8 cellular contexts compared by ENCODE assay signal in the genomic region with DNA sequence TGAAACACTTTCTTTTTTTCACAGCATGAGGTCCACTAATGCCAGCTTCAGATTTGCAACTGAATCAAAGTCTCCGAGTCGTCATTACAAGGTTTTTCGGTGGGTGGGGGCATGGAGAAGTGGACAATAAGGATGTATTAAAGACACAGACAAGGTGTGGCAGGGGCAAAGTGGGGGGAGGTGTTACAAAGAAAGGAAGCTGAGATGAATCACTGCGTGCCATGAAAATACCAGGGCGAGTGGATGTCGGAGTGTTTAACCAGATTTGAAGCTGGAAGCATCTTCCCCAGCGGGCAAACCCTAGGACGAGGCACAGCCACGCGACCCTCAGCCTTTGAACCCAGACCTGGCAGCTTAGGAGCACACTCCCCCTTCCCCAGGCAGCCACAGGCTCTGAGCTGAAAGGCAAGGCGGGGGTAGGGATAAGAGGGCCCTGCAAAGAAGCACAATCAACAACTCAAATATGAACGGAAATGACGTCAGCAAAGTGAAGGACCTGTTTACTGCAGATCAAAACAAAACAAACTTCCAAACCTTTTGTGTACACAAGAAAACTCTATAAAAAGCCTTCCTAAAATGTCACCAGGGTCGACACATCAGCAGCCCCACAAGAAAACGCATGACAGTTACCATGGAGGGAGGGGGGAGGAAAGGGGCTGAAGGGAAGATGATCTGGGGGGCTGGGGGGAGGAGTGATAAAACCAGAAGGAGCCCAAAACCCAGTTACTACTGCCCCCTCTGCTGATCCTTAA. TPM values are rescaled to one million over a fixed set of nuclear protein-coding genes. Genes with fewer than 3 reads are reported as not detected.
A peak's percentile ranks its signal among the peaks of the same experiment; 100 is the strongest.
DNase-seq lines count a peak whose midpoint lies in the region; ATAC-seq and TF ChIP-seq lines count a peak whose summit lies in the region.
"Had no signal": no experiment of that assay in that cellular context is flagged by ENCODE, and none has a peak within 500 bp of the region (broad histone marks: within the 10 kb centered on the region; RNA-seq: fewer than 3 reads in every experiment).

No MANE protein-coding gene starts in this region.

- no peaks in the 10 kb centered on the region for H3K9me3 ChIP-seq in HUES64 (ENCODE audit: insufficient read depth, low read depth, low read length)
- no peaks in the 10 kb centered on the region for H3K9me3 ChIP-seq in SK-N-MC (ENCODE audit: low read depth, low read length)
- H3K9me3 ChIP-seq in iPS-18c (ENCODE audit: control insufficient read depth, insufficient read depth, low read length): no peaks in the 10 kb centered on the region
- no peaks in the 10 kb centered on the region for H3K9me3 ChIP-seq in suprapubic skin

- no peak for TF ChIP-seq EP300 in suprapubic skin (IDR thresholded peaks at IDR 0.05)

- no peak for DNase-seq in SK-N-MC (ENCODE audit: low read depth, low spot score)
- DNase-seq in suprapubic skin (ENCODE audit: low spot score in 2 of 2): no peak
- no peak for DNase-seq in NCI-H146 treated with DMSO at 0.1 percent for 48 hours (lab: John Stamatoyannopoulos, UW; ENCODE audit: unreplicated experiment)
- no peak for DNase-seq in globus pallidus (ENCODE audit: low spot score)
- DNase-seq: cerebellar nuclear complex had no signal

- H3K27me3 ChIP-seq in HUES64 (ENCODE audit: insufficient read depth, low read length) (peaks cover 91% of the 10 kb centered on the region), suprapubic skin (no peaks in the 10 kb centered on the region)

- H3K9ac ChIP-seq in HUES64 (ENCODE audit: low read depth, low read length): no peak overlapping the region
- H3K9ac ChIP-seq in SK-N-MC (ENCODE audit: insufficient read length): no peak overlapping the region

- ATAC-seq in HG03097 (IDR thresholded peaks at IDR 0.05; ENCODE audit: low FRiP score, unreplicated experiment): no peak

- H3K4me3 ChIP-seq in HUES64 (ENCODE audit: low read length) (peak overlapping the region; percentile 40), SK-N-MC (peak overlapping the region; percentile 80), iPS-18c (ENCODE audit: insufficient read depth, low read depth, low read length) (peak overlapping the region; percentile 16; the same call in 1 of the 2 replicates), suprapubic skin (no peak overlapping the region)

- TF ChIP-seq CTCF in suprapubic skin (IDR thresholded peaks at IDR 0.05): no peak

- WGBS in HUES64: under 1% methylated on average over 13 of the region's 15 CpGs
- 75% methylated on average over 15 of the region's 15 CpGs for WGBS in suprapubic skin

- peaks cover 82% of the 10 kb centered on the region for H3K4me1 ChIP-seq in HUES64 (ENCODE audit: insufficient read depth, low read length)
- peaks cover 47% of the 10 kb centered on the region for H3K4me1 ChIP-seq in suprapubic skin

- peak overlapping the region; percentile 13; the same call in 1 of the 2 replicates for H3K27ac ChIP-seq in HUES64 (ENCODE audit: low read depth, low read length)
- H3K27ac ChIP-seq in SK-N-MC: peak overlapping the region; percentile 92
- H3K27ac ChIP-seq in suprapubic skin: peak overlapping the region; percentile 44

- no peak for TF ChIP-seq POLR2A in suprapubic skin (IDR thresholded peaks at IDR 0.05)

- no peaks in the 10 kb centered on the region for H3K36me3 ChIP-seq in HUES64 (ENCODE audit: insufficient read depth, low read length)
- no peaks in the 10 kb centered on the region for H3K36me3 ChIP-seq in SK-N-MC (ENCODE audit: insufficient read depth, low read length)
- no peaks in the 10 kb centered on the region for H3K36me3 ChIP-seq in suprapubic skin

RNA-seq across cellular contexts. Expression of a gene that starts 5.6 kb away (rescaled TPM):
- 1.3 TPM for polyA plus RNA-seq in HUES64 (2013, experiment 1 of 2)
- 2.5 TPM for polyA plus RNA-seq in HUES64 (2013, experiment 2 of 2)
- total RNA-seq in suprapubic skin: 10 to 100 TPM; 10.4 to 16.1 (median 12.8) TPM

Comparison
In these comparisons a context has a peak if more than half of its experiments do, and no peak if none do; other contexts are left out.
1. H3K27ac ChIP-seq: peak in every context shown above with its lines; median percentile 92 in SK-N-MC; 44 in suprapubic skin; 13 in HUES64.